In genomic region chr5:120454094-120454798, GRCh38 we compare ENCODE assay signal across 15 cellular contexts. TPM values are rescaled to one million over a fixed set of nuclear protein-coding genes. Genes with fewer than 3 reads are reported as not detected.
DNase-seq lines count a peak whose midpoint lies in the region; ATAC-seq, FAIRE-seq and TF ChIP-seq lines count a peak whose summit lies in the region.
"Had no signal": no experiment of that assay in that cellular context is flagged by ENCODE, and none has a peak within 500 bp of the region (broad histone marks: within the 10 kb centered on the region; RNA-seq: fewer than 3 reads in every experiment).

No MANE protein-coding gene starts in this region.

- H3K4me2 ChIP-seq in skeletal muscle satellite cell (ENCODE audit: low read length) = peak overlapping the region; percentile 66

- FAIRE-seq in bronchial epithelial cell (lab: Jason Lieb, UNC) (no peak), RCC 7860 (lab: Jason Lieb, UNC) (no peak)

- ATAC-seq in GM18498 (IDR thresholded peaks at IDR 0.05; ENCODE audit: unreplicated experiment) = no peak
- no peak for ATAC-seq in HG02852 (IDR thresholded peaks at IDR 0.05; ENCODE audit: unreplicated experiment)
- ATAC-seq: activated CD8-positive, alpha-beta T cell treated with anti-CD3 and anti-CD28 coated beads for 36 hours had no signal

- H3K9ac ChIP-seq in skeletal muscle satellite cell (ENCODE audit: low read depth, low read length) = peak overlapping the region; percentile 43

- peaks cover 39% of the 10 kb centered on the region for H3K4me1 ChIP-seq in skeletal muscle satellite cell (ENCODE audit: control insufficient read depth, insufficient read depth, low read length)

- no peak for TF ChIP-seq CTCF in bronchial epithelial cell (IDR thresholded peaks at IDR 0.05; ENCODE audit: insufficient read depth, low read length, severe bottlenecking)

- H3K4me3 ChIP-seq in bronchial epithelial cell (ENCODE audit: low read depth, low read length) = no peak overlapping the region
- H3K4me3 ChIP-seq in skeletal muscle satellite cell (ENCODE audit: low read length) = no peak overlapping the region
- H3K4me3 ChIP-seq: ovary, SK-N-MC had no signal

- H3K27me3 ChIP-seq in bronchial epithelial cell (ENCODE audit: control insufficient read depth, insufficient read depth, low read length) (no peaks in the 10 kb centered on the region), skeletal muscle satellite cell (ENCODE audit: control insufficient read depth, insufficient read depth, low read length) (no peaks in the 10 kb centered on the region)
- H3K27me3 ChIP-seq: ovary had no signal

- DNase-seq in HT1080 (ENCODE audit: low read depth) (peak; percentile 41), bronchial epithelial cell (ENCODE audit: low read depth) (peak; percentile 36), hepatic stellate cell (ENCODE audit: low spot score) (peak; percentile 61), HuH-7 (ENCODE audit: low spot score) (no peak), RCC 7860 (ENCODE audit: low spot score) (no peak)
- DNase-seq: activated CD8-positive, alpha-beta T cell treated with anti-CD3 and anti-CD28 coated beads for 36 hours; amygdala; DND-41; H9; NCI-H2171; ovary had no signal

- H3K36me3 ChIP-seq in bronchial epithelial cell (ENCODE audit: control insufficient read depth, insufficient read depth, low read length) (no peaks in the 10 kb centered on the region), skeletal muscle satellite cell (ENCODE audit: insufficient read depth, low read length) (no peaks in the 10 kb centered on the region)
- H3K36me3 ChIP-seq: ovary had no signal

- H3K9me3 ChIP-seq in skeletal muscle satellite cell (replicated peaks; ENCODE audit: low read length) = no peaks in the 10 kb centered on the region
- H3K9me3 ChIP-seq: ovary had no signal

RNA-seq across cellular contexts. Expression of gene PRR16, which starts 9.9 kb away (rescaled TPM):
- 0.77 and 2.1 TPM in 2 replicates for total RNA-seq in HT1080 (2014; rRNA removed; shearing (Covaris generic))
- polyA plus RNA-seq in HT1080 (2015; cell fraction: cytosol; rRNA removed) = 3.1 and 4.6 TPM in 2 replicates
- 0.37 and 1.6 TPM in 2 replicates for polyA plus RNA-seq in HT1080 (2015; cell fraction: nucleus; rRNA removed)
- total RNA-seq in bronchial epithelial cell = 0.53 TPM in 1 of 2 replicates, not detected in the other
- 7.9 and 9.9 TPM in 2 replicates for total RNA-seq in skeletal muscle satellite cell (2012; rRNA removed)
- total RNA-seq: activated CD8-positive, alpha-beta T cell treated with anti-CD3 and anti-CD28 coated beads for 36 hours had no signal

Comparison
In these comparisons a context has a peak if more than half of its experiments do, and no peak if none do; other contexts are left out.
1. DNase-seq: peak in HT1080 (single experiment), bronchial epithelial cell (single experiment) and hepatic stellate cell (single experiment); none in HuH-7 (single experiment) and RCC 7860 (single experiment).